ENCODE assay signal across 11 cellular contexts in genomic region chr7:42272793-42273665, GRCh38. TPM values are rescaled to one million over a fixed set of nuclear protein-coding genes. Genes with fewer than 3 reads are reported as not detected.
DNase-seq lines count a peak whose midpoint lies in the region; ATAC-seq and TF ChIP-seq lines count a peak whose summit lies in the region.
"Had no signal": no experiment of that assay in that cellular context is flagged by ENCODE, and none has a peak within 500 bp of the region (broad histone marks: within the 10 kb centered on the region; RNA-seq: fewer than 3 reads in every experiment).

No MANE protein-coding gene starts in this region.

- DNase-seq in left ventricle myocardium inferior: no peak
- no peak for DNase-seq in left cardiac atrium
- peak; percentile 21 for DNase-seq in SK-N-DZ (ENCODE audit: low spot score)
- peak; percentile 24 to 62 for DNase-seq in foreskin fibroblast
- no peak for DNase-seq in stimulated activated CD4-positive, alpha-beta T cell treated with anti-CD3 and anti-CD28 coated beads, Interleukin-1b, Interleukin-23, amount 100 ng/mL, for 48 hours
- DNase-seq in ureter (ENCODE audit: low spot score): no peak
- DNase-seq in NCI-H2107 (lab: John Stamatoyannopoulos, UW): no peak
- DNase-seq: activated CD8-positive, alpha-beta memory T cell treated with anti-CD3 and anti-CD28 coated beads, Interleukin-2, amount 10 ng/mL, durations not matched to agents 7 days and 5 days; cortex of kidney had no signal

- no peaks in the 10 kb centered on the region for H3K27me3 ChIP-seq in left ventricle myocardium inferior (ENCODE audit: low read depth)
- H3K27me3 ChIP-seq: suprapubic skin had no signal

- no peaks in the 10 kb centered on the region for H3K36me3 ChIP-seq in left ventricle myocardium inferior
- H3K36me3 ChIP-seq: suprapubic skin had no signal

- ATAC-seq in left cardiac atrium (no peak), GM18909 (IDR thresholded peaks at IDR 0.05; ENCODE audit: poor library complexity, unreplicated experiment) (no peak)
- ATAC-seq: activated CD8-positive, alpha-beta memory T cell treated with anti-CD3 and anti-CD28 coated beads, Interleukin-2, amount 10 ng/mL, durations not matched to agents 7 days and 5 days had no signal

- H3K4me3 ChIP-seq in left ventricle myocardium inferior (no peak overlapping the region), foreskin fibroblast (ENCODE audit: low read depth in 1 of 2, low read length in 2 of 2) (no peak overlapping the region)
- H3K4me3 ChIP-seq: suprapubic skin had no signal

- no peaks in the 10 kb centered on the region for H3K4me1 ChIP-seq in left ventricle myocardium inferior

- intact Hi-C loops in left ventricle myocardium inferior (cut with micrococcal nuclease) (no loop called here), left cardiac atrium (cut with DNase I) (no loop called here)

- no peak overlapping the region for H3K27ac ChIP-seq in left ventricle myocardium inferior (replicated peaks)
- H3K27ac ChIP-seq: suprapubic skin had no signal

- no peaks in the 10 kb centered on the region for H3K9me3 ChIP-seq in left ventricle myocardium inferior (replicated peaks)
- H3K9me3 ChIP-seq: suprapubic skin had no signal

- TF ChIP-seq CTCF in left ventricle myocardium inferior (IDR thresholded peaks at IDR 0.05; ENCODE audit: borderline replicate concordance): peak; percentile 43
- peak; percentile 67 for TF ChIP-seq CTCF in foreskin fibroblast (IDR thresholded peaks at IDR 0.05; ENCODE audit: low read depth, low read length)

RNA-seq across cellular contexts. Expression of gene GLI3, which starts 36.0 kb away (rescaled TPM):
- total RNA-seq in left ventricle myocardium inferior (5.5 TPM), left cardiac atrium (1 to 10 TPM; 6.0 to 8.1 TPM), ureter (28.8 TPM)
- polyA plus RNA-seq in SK-N-DZ (2014; cell fraction: cytosol; rRNA removed): 2.4 and 2.6 TPM in 2 replicates
- polyA plus RNA-seq in SK-N-DZ (2014; cell fraction: nucleus; rRNA removed): 1.5 and 3.5 TPM in 2 replicates

Comparison
In these comparisons a context has a peak if more than half of its experiments do, and no peak if none do; other contexts are left out.
1. DNase-seq: peak in SK-N-DZ (single experiment) and foreskin fibroblast (2 of 2); none in left ventricle myocardium inferior (single experiment), left cardiac atrium (single experiment), stimulated activated CD4-positive, alpha-beta T cell treated with anti-CD3 and anti-CD28 coated beads, Interleukin-1b, Interleukin-23, amount 100 ng/mL, for 48 hours (single experiment), ureter (single experiment) and NCI-H2107 (single experiment).